ENCODE assay signal across 23 cellular contexts in genomic region chr15:51191766-51192165, GRCh38.
DNase-seq lines count a peak whose midpoint lies in the region; ATAC-seq and TF ChIP-seq lines count a peak whose summit lies in the region.
"Had no signal": no experiment of that assay in that cellular context is flagged by ENCODE, and none has a peak within 500 bp of the region (broad histone marks: within the 10 kb centered on the region; RNA-seq: fewer than 3 reads in every experiment).

No MANE protein-coding gene starts in this region.

- POLR2A ChIA-PET in MCF 10A (lab: Yijun Ruan, JAX): interaction anchor here (0.7 to 2.0 kb wide), 8 partner anchors 11 to 283 kb away, joined by 3 to 15 read pairs (median 4); no protein-coding TSS in a partner anchor

- intact Hi-C loops in MCF 10A (cut with micrococcal nuclease): loop anchor here (1.0 kb wide), 2 partner anchors 28 to 282 kb away; no protein-coding TSS in a partner anchor

- H3K4me3 Mint-ChIP-seq in MCF 10A (ENCODE audit: unreplicated experiment): peak overlapping the region; percentile 51
- H3K4me3 Mint-ChIP-seq: activated T-helper 1 cell treated with anti-CD3 and anti-CD28 coated beads, Interleukin-12 subunit alpha, Interleukin-12 subunit beta, Interleukin-2, Interleukin-4 antibody, amounts not matched to agents 30 ng/mL and 10 ng/mL and 1 ng/mL, durations not matched to agents 14 hours and 24 hours and 36 hours; CD4-positive, CD25-positive, alpha-beta regulatory T cell; endodermal cell; H9; mesothelial cell of epicardium had no signal

- H3K27ac Mint-ChIP-seq in MCF 10A (ENCODE audit: low read depth, unreplicated experiment): peak overlapping the region; percentile 46
- H3K27ac Mint-ChIP-seq: activated T-helper 1 cell treated with anti-CD3 and anti-CD28 coated beads, Interleukin-12 subunit alpha, Interleukin-12 subunit beta, Interleukin-2, Interleukin-4 antibody, amounts not matched to agents 30 ng/mL and 10 ng/mL and 1 ng/mL, durations not matched to agents 14 hours and 24 hours and 36 hours; CD4-positive, CD25-positive, alpha-beta regulatory T cell; endodermal cell; H9; mesothelial cell of epicardium had no signal

- ATAC-seq in HG03135 (IDR thresholded peaks at IDR 0.05; ENCODE audit: unreplicated experiment): no peak
- no peak for ATAC-seq in HG03442 (IDR thresholded peaks at IDR 0.05; ENCODE audit: unreplicated experiment)

- no peak for TF ChIP-seq CTCF in MCF 10A (IDR thresholded peaks at IDR 0.05; ENCODE audit: unreplicated experiment)

- no peaks in the 10 kb centered on the region for H3K9me3 ChIP-seq in skeletal muscle satellite cell (replicated peaks; ENCODE audit: low read length)
- H3K9me3 ChIP-seq: MG63 had no signal

- BruUV-seq in MCF 10A (replicated peaks; lab: Mats Ljungman, UMichigan): no TSS peak

- peaks cover 24% of the 10 kb centered on the region for H3K4me1 Mint-ChIP-seq in MCF 10A (ENCODE audit: insufficient read depth, unreplicated experiment)
- H3K4me1 Mint-ChIP-seq: mesothelial cell of epicardium had no signal

- H3K9me3 Mint-ChIP-seq in MCF 10A (ENCODE audit: unreplicated experiment): no peaks in the 10 kb centered on the region
- H3K9me3 Mint-ChIP-seq: activated T-helper 1 cell treated with anti-CD3 and anti-CD28 coated beads, Interleukin-12 subunit alpha, Interleukin-12 subunit beta, Interleukin-2, Interleukin-4 antibody, amounts not matched to agents 30 ng/mL and 10 ng/mL and 1 ng/mL, durations not matched to agents 14 hours and 24 hours and 36 hours; CD4-positive, CD25-positive, alpha-beta regulatory T cell; endodermal cell; H9; mesothelial cell of epicardium had no signal

- H3K4me1 ChIP-seq in skeletal muscle satellite cell (ENCODE audit: control insufficient read depth, insufficient read depth, low read length): peaks cover 24% of the 10 kb centered on the region

- no peaks in the 10 kb centered on the region for H3K27me3 ChIP-seq in skeletal muscle satellite cell (ENCODE audit: control insufficient read depth, insufficient read depth, low read length)
- H3K27me3 ChIP-seq: MG63 had no signal

- DNase-seq in M059J (ENCODE audit: low read depth): peak; percentile 44
- peak; percentile 83 for DNase-seq in MCF 10A (ENCODE audit: unreplicated experiment)
- peak; percentile 18 for DNase-seq in myocyte (ENCODE audit: low read depth)
- no peak for DNase-seq in A172 (ENCODE audit: low spot score)
- DNase-seq: activated CD4-positive, alpha-beta T cell treated with anti-CD3 and anti-CD28 coated beads, Interleukin-2, amount 50 U/mL, for 1 hour; activated naive CD4-positive, alpha-beta T cell treated with anti-CD3 and anti-CD28 coated beads, Interleukin-2, amount 50 U/mL, for 16 hours; CD4-positive, CD25-positive, alpha-beta regulatory T cell; endodermal cell; H9; MG63; NCI-H2081; NCI-H345; NCI-H82; Right ventricle myocardium superior; small intestine; stimulated activated CD4-positive, alpha-beta T cell treated with anti-CD3 and anti-CD28 coated beads, Interleukin-2, amount 100 ng/mL, for 24 hours; T-helper 9 cell had no signal

- H3K36me3 Mint-ChIP-seq in MCF 10A (ENCODE audit: insufficient read depth, unreplicated experiment): no peaks in the 10 kb centered on the region
- H3K36me3 Mint-ChIP-seq: CD4-positive, CD25-positive, alpha-beta regulatory T cell; mesothelial cell of epicardium had no signal

- peak overlapping the region; percentile 31 for H3K4me3 ChIP-seq in skeletal muscle satellite cell (ENCODE audit: low read length)
- H3K4me3 ChIP-seq: GM12878, MG63 had no signal

- H3K27me3 Mint-ChIP-seq in MCF 10A (ENCODE audit: insufficient read depth, unreplicated experiment): no peaks in the 10 kb centered on the region

- no peaks in the 10 kb centered on the region for H3K36me3 ChIP-seq in skeletal muscle satellite cell (ENCODE audit: insufficient read depth, low read length)
- H3K36me3 ChIP-seq: MG63 had no signal

- peak overlapping the region; percentile 61 for H3K4me2 ChIP-seq in skeletal muscle satellite cell (ENCODE audit: low read length)

- CTCF ChIA-PET in MCF 10A (lab: Yijun Ruan, JAX): interaction anchor here (0.5 to 6.8 kb wide), 24 partner anchors 8 to 549 kb away, joined by 3 to 116 read pairs (median 5); no protein-coding TSS in a partner anchor

- H3K9ac ChIP-seq in skeletal muscle satellite cell (ENCODE audit: low read depth, low read length): peak overlapping the region; percentile 37
